ENCODE assay signal across 8 cellular contexts in genomic region chr14:23588884-23589598, GRCh38. TPM values are rescaled to one million over a fixed set of nuclear protein-coding genes. Genes with fewer than 3 reads are reported as not detected.
DNase-seq lines count a peak whose midpoint lies in the region; ATAC-seq and TF ChIP-seq lines count a peak whose summit lies in the region.

No MANE protein-coding gene starts in this region.

- WGBS in heart right ventricle, 2 donors = 11 to 17% methylated on average over 5 of the region's 5 CpGs

- ATAC-seq in GM18502 (IDR thresholded peaks at IDR 0.05; ENCODE audit: poor library complexity, unreplicated experiment) (peak; percentile 98), HG02938 (IDR thresholded peaks at IDR 0.05; ENCODE audit: unreplicated experiment) (peak; percentile 94), heart right ventricle (peak; percentile 78 to 97 (median 93))

- DNase-seq in NCI-H146 treated with DMSO at 0.1 percent for 48 hours (lab: John Stamatoyannopoulos, UW; ENCODE audit: unreplicated experiment) (peak; percentile 69), T follicular helper cell (ENCODE audit: low read depth) (peak; percentile 66), amniotic epithelial cell (ENCODE audit: low read depth) (peak; percentile 89), heart right ventricle (peak; percentile 83 to 85), renal cortical epithelial cell (ENCODE audit: low read depth) (peak; percentile 72), cortex of kidney (lab: John Stamatoyannopoulos, UW) (no peak)

- H3K4me1 ChIP-seq in heart right ventricle = peaks cover 0 to 8% (median 7%) of the 10 kb centered on the region in 9 donors

- intact Hi-C loops in heart right ventricle (cut with DNase I) = loop anchor here in 5 of 10 donors (1.0 to 10.0 kb wide), 5 partner anchors 338 to 346 kb away; no protein-coding TSS in a partner anchor

- peak; percentile 32 to 83 (median 71) for TF ChIP-seq CTCF in heart right ventricle (IDR thresholded peaks at IDR 0.05)

- peaks cover 0 to 14% (median 0%) of the 10 kb centered on the region in 7 donors for H3K27me3 ChIP-seq in heart right ventricle

- no peaks in the 10 kb centered on the region for H3K36me3 ChIP-seq in heart right ventricle

- no peak overlapping the region for H3K4me3 ChIP-seq in heart right ventricle

- H3K27ac ChIP-seq in heart right ventricle = no peak overlapping the region

- no peaks in the 10 kb centered on the region for H3K9me3 ChIP-seq in heart right ventricle

RNA-seq across cellular contexts. Expression of gene JPH4, which starts 10.5 kb away (rescaled TPM):
- total RNA-seq in heart right ventricle (under 1 TPM in 9 of 10 donors, not detected in 1; 0.06 to 0.38 (median 0.15) TPM), renal cortical epithelial cell (not detected in 2 replicates)
- polyA plus RNA-seq in heart right ventricle = under 1 TPM; 0.07 to 0.22 TPM

RNA-seq across cellular contexts. Expression of gene AP1G2, which starts 21.4 kb away (rescaled TPM):
- 10 to 100 TPM in 5 of 10 donors, 1 to 10 TPM in 5; 6.6 to 19.9 (median 9.9) TPM for total RNA-seq in heart right ventricle
- 10 to 100 TPM; 10.4 to 58.5 TPM for polyA plus RNA-seq in heart right ventricle
- 51.2 and 55.9 TPM in 2 replicates for total RNA-seq in renal cortical epithelial cell

RNA-seq across cellular contexts. Expression of gene THTPA, which starts 33.0 kb away (rescaled TPM):
- total RNA-seq in heart right ventricle (10 to 100 TPM; 15.8 to 27.9 (median 18.0) TPM), renal cortical epithelial cell (3.6 and 13.5 TPM in 2 replicates)
- polyA plus RNA-seq in heart right ventricle = 10 to 100 TPM in 1 of 2 donors, 1 to 10 TPM in 1; 8.7 to 20.8 TPM

RNA-seq across cellular contexts. Expression of gene ZFHX2, which starts 37.5 kb away (rescaled TPM):
- total RNA-seq in heart right ventricle (1 to 10 TPM in 5 of 10 donors, under 1 TPM in 5; 0.57 to 1.9 (median 1.1) TPM), renal cortical epithelial cell (0.69 and 1.8 TPM in 2 replicates)
- polyA plus RNA-seq in heart right ventricle = 1 to 10 TPM in 1 of 2 donors, under 1 TPM in 1; 0.25 to 1.0 TPM

RNA-seq across cellular contexts. Expression of gene DHRS2, which starts 47.1 kb away (rescaled TPM):
- total RNA-seq in heart right ventricle = not detected
- polyA plus RNA-seq in heart right ventricle = under 1 TPM in 1 of 2 donors, not detected in 1; 0.07 TPM
- total RNA-seq in renal cortical epithelial cell = under 0.01 TPM in 1 of 2 replicates, not detected in the other
